11 cellular contexts compared by ENCODE assay signal in genomic region chr21:32359719-32360260, GRCh38. TPM values are rescaled to one million over a fixed set of nuclear protein-coding genes. Genes with fewer than 3 reads are reported as not detected.
A peak's percentile ranks its signal among the peaks of the same experiment; 100 is the strongest.
DNase-seq lines count a peak whose midpoint lies in the region; TF ChIP-seq lines count a peak whose summit lies in the region.
"Had no signal": no experiment of that assay in that cellular context is flagged by ENCODE, and none has a peak within 500 bp of the region (broad histone marks: within the 10 kb centered on the region; RNA-seq: fewer than 3 reads in every experiment).

No MANE protein-coding gene starts in this region.

- no peaks in the 10 kb centered on the region for H3K4me1 ChIP-seq in PC-9 (replicated peaks; ENCODE audit: insufficient read depth)
- H3K4me1 ChIP-seq in fibroblast of lung (ENCODE audit: control insufficient read depth, extremely low read depth, insufficient read depth, low read length), result no peaks in the 10 kb centered on the region

- no peaks in the 10 kb centered on the region for H3K79me2 ChIP-seq in PC-9 (ENCODE audit: low read depth)
- no peaks in the 10 kb centered on the region for H3K79me2 ChIP-seq in fibroblast of lung (ENCODE audit: control insufficient read depth, insufficient read depth, low read length)

- no peak overlapping the region for H2AFZ ChIP-seq in PC-9
- no peak overlapping the region for H2AFZ ChIP-seq in fibroblast of lung (ENCODE audit: low read length)

- H3K27ac ChIP-seq in 22Rv1 (no peak overlapping the region), PC-9 (no peak overlapping the region), fibroblast of lung (ENCODE audit: insufficient read depth, low read length) (no peak overlapping the region)
- H3K27ac ChIP-seq: lower lobe of right lung had no signal

- TF ChIP-seq CTCF in 22Rv1 (IDR thresholded peaks at IDR 0.05) (peak; percentile 36), PC-9 (conservative IDR thresholded peaks at IDR 0.05) (peak; percentile 23; the same call in 1 of the 2 replicates), fibroblast of lung (conservative IDR thresholded peaks at IDR 0.05 in 1 of 2, IDR thresholded peaks at IDR 0.05 in 1 of 2; ENCODE audit: low read depth in 1 of 2, low read length in 2 of 2) (peak; percentile 12 to 25)

- H4K20me1 ChIP-seq in PC-9 (ENCODE audit: insufficient read depth) (no peaks in the 10 kb centered on the region), fibroblast of lung (ENCODE audit: control insufficient read depth, extremely low read depth, insufficient read depth, low read length) (no peaks in the 10 kb centered on the region)

- no peak overlapping the region for H3K9ac ChIP-seq in fibroblast of lung (ENCODE audit: insufficient read depth, low read length)

- H3K4me2 ChIP-seq in PC-9, result no peak overlapping the region
- H3K4me2 ChIP-seq in fibroblast of lung (ENCODE audit: extremely low read depth, insufficient read depth, low read length), result no peak overlapping the region

- H3K9me2 ChIP-seq in PC-9 (ENCODE audit: insufficient read depth), result no peaks in the 10 kb centered on the region

- CTCF ChIA-PET in PC-9 (lab: Charles Lee), result no interaction called here

- H3K9me3 ChIP-seq in PC-9 (ENCODE audit: insufficient read depth, low read depth), result no peaks in the 10 kb centered on the region
- H3K9me3 ChIP-seq in fibroblast of lung (ENCODE audit: control insufficient read depth, insufficient read depth, low read depth, low read length), result no peaks in the 10 kb centered on the region
- H3K9me3 ChIP-seq: lower lobe of right lung had no signal

- intact Hi-C loops in PC-9 (cut with micrococcal nuclease; ENCODE audit: unreplicated experiment), result no loop called here

- H3K36me3 ChIP-seq in PC-9 (ENCODE audit: low read depth), result 0 out of 2 replicates have a peak, but pooled peaks cover 3% of the 10 kb centered on the region
- peaks cover 27% of the 10 kb centered on the region for H3K36me3 ChIP-seq in fibroblast of lung (ENCODE audit: control insufficient read depth, insufficient read depth, low read length)

- no TSS peak for BruUV-seq in PC-9 (replicated peaks; lab: Mats Ljungman, UMichigan)

- H3K4me3 ChIP-seq in PC-9, result no peak overlapping the region
- no peak overlapping the region for H3K4me3 ChIP-seq in fibroblast of lung (replicated peaks in 1 of 4; ENCODE audit: control extremely low read depth in 1 of 4, insufficient read depth in 1 of 4, low read depth in 3 of 4, low read length in 4 of 4)
- H3K4me3 ChIP-seq: lower lobe of right lung had no signal

- H3K27me3 ChIP-seq in PC-9 (ENCODE audit: insufficient read depth, low read depth), result no peaks in the 10 kb centered on the region
- no peaks in the 10 kb centered on the region for H3K27me3 ChIP-seq in fibroblast of lung (ENCODE audit: control insufficient read depth, insufficient read depth, low read length)

- H3F3A ChIP-seq in PC-9 (ENCODE audit: insufficient read depth, low read depth), result no peaks in the 10 kb centered on the region

- peak; percentile 29 for DNase-seq in GM03348 (ENCODE audit: low spot score)
- no peak for DNase-seq in PC-9
- DNase-seq in fibroblast of lung (ENCODE audit: low read depth in 2 of 2), result no peak
- DNase-seq in stimulated activated CD4-positive, alpha-beta T cell treated with anti-CD3 and anti-CD28 coated beads, Interleukin-1b, Interleukin-23, amount 100 ng/mL, for 48 hours, result no peak
- DNase-seq in activated naive CD4-positive, alpha-beta T cell treated with anti-CD3 and anti-CD28 coated beads, Interleukin-2, amount 50 U/mL, for 16 hours, result no peak
- no peak for DNase-seq in SHP77 treated with DMSO at 0.1 percent for 48 hours (lab: John Stamatoyannopoulos, UW)
- no peak for DNase-seq in activated gamma-delta T cell (lab: John Stamatoyannopoulos, UW)
- DNase-seq: DMS79 treated with DMSO at 0.1 percent for 48 hours; lower lobe of right lung; stimulated activated CD4-positive, alpha-beta T cell treated with anti-CD3 and anti-CD28 coated beads, Interleukin-12 subunit alpha, Interleukin-12 subunit beta, amount 100 ng/mL, for 4 hours had no signal

- POLR2A ChIA-PET in PC-9 (lab: Charles Lee; ENCODE audit: unreplicated experiment), result no interaction called here

RNA-seq across cellular contexts. Expression of gene URB1, which starts 33.0 kb away (rescaled TPM):
- 11.0 TPM in 2 replicates for total RNA-seq in PC-9 (2021)
- total RNA-seq in fibroblast of lung, result 15.7 and 17.7 TPM in 2 replicates
- 4.3 and 7.3 TPM in 2 replicates for polyA plus RNA-seq in fibroblast of lung
- polyA plus RNA-seq in fibroblast of lung (2012), result 6.0 and 10.0 TPM in 2 replicates
- 16.5 and 38.7 TPM in 2 replicates for polyA minus RNA-seq in fibroblast of lung (ENCODE audit: low replicate concordance)

RNA-seq across cellular contexts. Expression of gene EVA1C, which starts 52.7 kb away (rescaled TPM):
- total RNA-seq in PC-9 (2021) (3.0 and 3.1 TPM in 2 replicates), fibroblast of lung (4.4 and 4.6 TPM in 2 replicates)
- polyA plus RNA-seq in fibroblast of lung, result 2.4 and 5.7 TPM in 2 replicates
- 2.2 and 6.4 TPM in 2 replicates for polyA plus RNA-seq in fibroblast of lung (2012)
- 5.3 and 5.4 TPM in 2 replicates for polyA minus RNA-seq in fibroblast of lung (ENCODE audit: low replicate concordance)
